In genomic region chr6:52517502-52518278, GRCh38 we compare ENCODE assay signal across 1 cellular context.
TF ChIP-seq lines count a peak whose summit lies in the region.

No MANE protein-coding gene starts in this region.

TF ChIP-seq in HepG2, 621 proteins besides CTCF, POLR2A, EP300 and RAD21 (continued from another document and continues in another):
- TF ChIP-seq ZBTB46 (CRISPR knock-in tag; IDR thresholded peaks at IDR 0.05; ENCODE audit: borderline replicate concordance) (no peak), ZBTB43 (CRISPR knock-in tag; conservative IDR thresholded peaks at IDR 0.05) (0 out of 2 replicates have a peak, but pooled peaks have one; percentile 24), RFX5 (IDR thresholded peaks at IDR 0.05; ENCODE audit: low read depth, low read length) (no peak), ZNF207 (IDR thresholded peaks at IDR 0.05; ENCODE audit: borderline replicate concordance) (no peak), NFE2L2 (IDR thresholded peaks at IDR 0.05; ENCODE audit: low read length) (no peak; the same call in 1 of the 2 replicates), THAP11 (CRISPR knock-in tag; IDR thresholded peaks at IDR 0.05) (peak; percentile 58; the same call in 1 of the 2 replicates), PTBP1 (IDR thresholded peaks at IDR 0.05; ENCODE audit: low read depth, low read length, poor library complexity, severe bottlenecking) (no peak), HNRNPLL (IDR thresholded peaks at IDR 0.05; ENCODE audit: low read depth, low read length, poor library complexity, severe bottlenecking) (no peak), REST (IDR thresholded peaks at IDR 0.05; ENCODE audit: borderline replicate concordance in 1 of 2, low read depth in 1 of 2, low read length in 2 of 2) (no peak), RBFOX2 (IDR thresholded peaks at IDR 0.05; ENCODE audit: low read depth, low read length) (no peak), ADNP (CRISPR knock-in tag; IDR thresholded peaks at IDR 0.05) (no peak), ZBTB39 (CRISPR knock-in tag; IDR thresholded peaks at IDR 0.05) (no peak), JDP2 (CRISPR knock-in tag; IDR thresholded peaks at IDR 0.05; ENCODE audit: borderline replicate concordance) (no peak), HBP1 (CRISPR knock-in tag; IDR thresholded peaks at IDR 0.05; ENCODE audit: low read depth) (peak; percentile 53), KDM3A (CRISPR knock-in tag; IDR thresholded peaks at IDR 0.05; ENCODE audit: low read depth) (0 out of 2 replicates have a peak, but pooled peaks have one; percentile 20), EHMT2 (IDR thresholded peaks at IDR 0.05; ENCODE audit: borderline replicate concordance, low read depth, low read length) (no peak), RBM22 (optimal IDR thresholded peaks at IDR 0.05; ENCODE audit: low read length) (peak; percentile 86), KDM1A (CRISPR knock-in tag; IDR thresholded peaks at IDR 0.05) (0 out of 2 replicates have a peak, but pooled peaks have one; percentile 59), GMEB1 (CRISPR knock-in tag; IDR thresholded peaks at IDR 0.05; ENCODE audit: borderline replicate concordance) (no peak), NR3C1 (CRISPR knock-in tag; IDR thresholded peaks at IDR 0.05) (no peak), ZNF343 (CRISPR knock-in tag; IDR thresholded peaks at IDR 0.05) (no peak), RFX1 (IDR thresholded peaks at IDR 0.05) (no peak; the same call in 1 of the 2 replicates), DMAP1 (CRISPR knock-in tag; IDR thresholded peaks at IDR 0.05) (peak; percentile 48; the same call in 1 of the 2 replicates), ZNF232 (CRISPR knock-in tag; IDR thresholded peaks at IDR 0.05; ENCODE audit: borderline replicate concordance) (no peak), ZNF784 (CRISPR knock-in tag; IDR thresholded peaks at IDR 0.05; ENCODE audit: borderline replicate concordance) (no peak), ZNF891 (CRISPR knock-in tag; IDR thresholded peaks at IDR 0.05) (no peak), ONECUT2 (CRISPR knock-in tag; IDR thresholded peaks at IDR 0.05) (no peak), MLXIP (CRISPR knock-in tag; IDR thresholded peaks at IDR 0.05; ENCODE audit: borderline replicate concordance) (no peak), FOXK1 (CRISPR knock-in tag; IDR thresholded peaks at IDR 0.05; ENCODE audit: borderline replicate concordance, low read depth) (no peak), NKX3-1 (CRISPR knock-in tag; IDR thresholded peaks at IDR 0.05) (no peak), ELK4 (CRISPR knock-in tag; IDR thresholded peaks at IDR 0.05; ENCODE audit: borderline replicate concordance) (no peak), U2AF1 (optimal IDR thresholded peaks at IDR 0.05; ENCODE audit: low read depth, low read length) (no peak), NCOA1 (CRISPR knock-in tag; IDR thresholded peaks at IDR 0.05) (no peak), HOMEZ (CRISPR knock-in tag; IDR thresholded peaks at IDR 0.05; ENCODE audit: low read depth) (peak; percentile 80), SSRP1 (CRISPR knock-in tag; IDR thresholded peaks at IDR 0.05) (peak; percentile 29; the same call in 1 of the 2 replicates), ZNF451 (CRISPR knock-in tag; IDR thresholded peaks at IDR 0.05) (no peak), ZNF296 (CRISPR knock-in tag; conservative IDR thresholded peaks at IDR 0.05) (no peak), ZNF547 (CRISPR knock-in tag; IDR thresholded peaks at IDR 0.05) (0 out of 2 replicates have a peak, but pooled peaks have one; percentile 60), ZNF607 (CRISPR knock-in tag; IDR thresholded peaks at IDR 0.05; ENCODE audit: borderline replicate concordance) (no peak), ATM (IDR thresholded peaks at IDR 0.05; ENCODE audit: borderline replicate concordance) (no peak), TBX2 (CRISPR knock-in tag; IDR thresholded peaks at IDR 0.05; ENCODE audit: borderline replicate concordance) (peak; percentile 48; the same call in 1 of the 2 replicates), MZF1 (CRISPR knock-in tag; IDR thresholded peaks at IDR 0.05; ENCODE audit: borderline replicate concordance) (no peak), ZBTB42 (CRISPR knock-in tag; IDR thresholded peaks at IDR 0.05) (no peak; the same call in 1 of the 2 replicates), ZNF564 (CRISPR knock-in tag; IDR thresholded peaks at IDR 0.05) (no peak)
